9 cellular contexts compared by ENCODE assay signal in genomic region chr14:59321184-59321952, GRCh38.
DNase-seq lines count a peak whose midpoint lies in the region; ATAC-seq and TF ChIP-seq lines count a peak whose summit lies in the region.
"Had no signal": no experiment of that assay in that cellular context is flagged by ENCODE, and none has a peak within 500 bp of the region (broad histone marks: within the 10 kb centered on the region; RNA-seq: fewer than 3 reads in every experiment).

No MANE protein-coding gene starts in this region.

- 67 to 71% methylated on average over 3 of the region's 3 CpGs for WGBS in sigmoid colon, 2 donors

- H3K36me3 ChIP-seq in sigmoid colon: peaks cover 0 to 17% (median 6%) of the 10 kb centered on the region in 4 donors

- TF ChIP-seq EP300 in sigmoid colon (IDR thresholded peaks at IDR 0.05): no peak

- DNase-seq in HCEC 1CT (peak; percentile 73), amniotic epithelial cell (ENCODE audit: low read depth) (peak; percentile 73), left cardiac atrium (no peak), sigmoid colon (no peak), middle frontal gyrus (ENCODE audit: extremely low spot score, low spot score) (no peak), GM13977 (ENCODE audit: low spot score) (no peak), GM13976 (ENCODE audit: low spot score) (no peak)
- DNase-seq: NCI-H2029 had no signal

- H3K4me1 ChIP-seq in sigmoid colon: peaks cover 0 to 57% (median 46%) of the 10 kb centered on the region in 4 donors

- peak overlapping the region; percentile 52 to 77 (median 71) for H3K27ac ChIP-seq in sigmoid colon

- H3K4me3 ChIP-seq in sigmoid colon: no peak overlapping the region

- H3K27me3 ChIP-seq in sigmoid colon: no peaks in the 10 kb centered on the region

- no peak for TF ChIP-seq CTCF in sigmoid colon (IDR thresholded peaks at IDR 0.05)
- no peak for TF ChIP-seq CTCF in GM13977 (IDR thresholded peaks at IDR 0.05; ENCODE audit: extremely low read depth, insufficient read depth, missing control alignments)
- no peak for TF ChIP-seq CTCF in GM13976 (IDR thresholded peaks at IDR 0.05; ENCODE audit: borderline replicate concordance, control extremely low read depth, extremely low read depth, insufficient read depth, missing control alignments)

- in situ Hi-C loops in GM13977 (cut with MboI; ENCODE audit: low pct_unique_long_range_greater_than_20kb, low sequenced_read_pairs, unreplicated experiment) (no loop called here), GM13976 (cut with MboI; ENCODE audit: low sequenced_read_pairs, unreplicated experiment) (no loop called here)

- H3K9me3 ChIP-seq in sigmoid colon: no peaks in the 10 kb centered on the region

- no peak for TF ChIP-seq POLR2A in sigmoid colon (IDR thresholded peaks at IDR 0.05)

- ATAC-seq in left cardiac atrium (peak; percentile 46 to 65), HG03097 (IDR thresholded peaks at IDR 0.05; ENCODE audit: low FRiP score, unreplicated experiment) (no peak)

- intact Hi-C loops in left cardiac atrium (cut with DNase I): no loop called here
- intact Hi-C loops in sigmoid colon (cut with DNase I): no loop called here

Comparison
In these comparisons a context has a peak if more than half of its experiments do, and no peak if none do; other contexts are left out.
1. DNase-seq: peak in HCEC 1CT (single experiment) and amniotic epithelial cell (single experiment); none in left cardiac atrium (single experiment), sigmoid colon (single experiment), middle frontal gyrus (single experiment), GM13977 (single experiment) and GM13976 (single experiment).